Comparison of ENCODE assay signal across 26 cellular contexts in genomic region chr9:123475407-123475806, GRCh38.
"Had no signal": no experiment of that assay in that cellular context is flagged by ENCODE, and none has a peak within 500 bp of the region (broad histone marks: within the 10 kb centered on the region; RNA-seq: fewer than 3 reads in every experiment).

No MANE protein-coding gene starts in this region.

- H3K4me1 ChIP-seq: tibial nerve had no signal

- H3K4me3 Mint-ChIP-seq: activated B cell treated with CpG ODN at 0.5 μM for 24 hours; activated CD8-positive, alpha-beta T cell treated with anti-CD3 and anti-CD28 coated beads for 36 hours; activated T-cell treated with anti-CD3 and anti-CD28 coated beads, Interleukin-2, amount 50 U/mL, for 4 hours; activated T-helper 17 cell treated with anti-CD3 and anti-CD28 coated beads, Interleukin-2, amount 50 U/mL, for 72 hours; dendritic cell treated with granulocyte-macrophage colony-stimulating factor and Interleukin-4, amounts not matched to agents 40 ng/mL and 50 ng/mL, for 4 days; endodermal cell; natural killer cell treated with Interleukin-12 subunit alpha and Interleukin-12 subunit beta and Interleukin-15 and Interleukin-18, amount 100 ng/mL, for 72 hours; stimulated activated naive B cell treated with anti-CD40 and anti-IgM and Interleukin-4, amounts not matched to agents 10 μg/mL and 1 μg/mL and 100 μg/mL, for 72 hours had no signal

- H3K27ac Mint-ChIP-seq: activated B cell treated with CpG ODN at 0.5 μM for 24 hours; activated CD8-positive, alpha-beta T cell treated with anti-CD3 and anti-CD28 coated beads for 36 hours; activated T-helper 17 cell treated with anti-CD3 and anti-CD28 coated beads, Interleukin-2, amount 50 U/mL, for 72 hours; dendritic cell treated with granulocyte-macrophage colony-stimulating factor and Interleukin-4, amounts not matched to agents 40 ng/mL and 50 ng/mL, for 4 days; endodermal cell; natural killer cell treated with Interleukin-12 subunit alpha and Interleukin-12 subunit beta and Interleukin-15 and Interleukin-18, amount 100 ng/mL, for 72 hours; progenitor cell of endocrine pancreas; stimulated activated naive B cell treated with anti-CD40 and anti-IgM and Interleukin-4, amounts not matched to agents 10 μg/mL and 1 μg/mL and 100 μg/mL, for 72 hours had no signal

- H3K27ac ChIP-seq: heart left ventricle, left ventricle myocardium inferior, right lobe of liver, skin epidermis, tibial nerve had no signal

- H3K9me3 ChIP-seq: heart left ventricle, left ventricle myocardium inferior, mucosa of descending colon, right lobe of liver, tibial nerve had no signal

- H3K36me3 Mint-ChIP-seq: natural killer cell treated with Interleukin-12 subunit alpha and Interleukin-12 subunit beta and Interleukin-15 and Interleukin-18, amount 100 ng/mL, for 72 hours had no signal

- ATAC-seq: activated CD8-positive, alpha-beta T cell treated with anti-CD3 and anti-CD28 coated beads for 36 hours; activated T-cell treated with anti-CD3 and anti-CD28 coated beads, Interleukin-2, amount 50 U/mL, for 4 hours; activated T-helper 17 cell treated with anti-CD3 and anti-CD28 coated beads, Interleukin-2, amount 50 U/mL, for 72 hours; esophagus mucosa; heart left ventricle; mucosa of descending colon; natural killer cell treated with Interleukin-12 subunit alpha and Interleukin-12 subunit beta and Interleukin-15 and Interleukin-18, amount 100 ng/mL, for 72 hours; right lobe of liver; stimulated activated naive B cell treated with anti-CD40 and anti-IgM and Interleukin-4, amounts not matched to agents 10 μg/mL and 1 μg/mL and 100 μg/mL, for 72 hours had no signal

- H3K36me3 ChIP-seq: heart left ventricle, left ventricle myocardium inferior, right lobe of liver, tibial nerve had no signal

- H3K27me3 ChIP-seq: heart left ventricle, right lobe of liver, tibial nerve had no signal

- H3K9me3 Mint-ChIP-seq: activated B cell treated with CpG ODN at 0.5 μM for 24 hours; activated CD8-positive, alpha-beta T cell treated with anti-CD3 and anti-CD28 coated beads for 36 hours; activated T-cell treated with anti-CD3 and anti-CD28 coated beads, Interleukin-2, amount 50 U/mL, for 4 hours; activated T-helper 17 cell treated with anti-CD3 and anti-CD28 coated beads, Interleukin-2, amount 50 U/mL, for 72 hours; dendritic cell treated with granulocyte-macrophage colony-stimulating factor and Interleukin-4, amounts not matched to agents 40 ng/mL and 50 ng/mL, for 4 days; endodermal cell; natural killer cell treated with Interleukin-12 subunit alpha and Interleukin-12 subunit beta and Interleukin-15 and Interleukin-18, amount 100 ng/mL, for 72 hours; stimulated activated naive B cell treated with anti-CD40 and anti-IgM and Interleukin-4, amounts not matched to agents 10 μg/mL and 1 μg/mL and 100 μg/mL, for 72 hours had no signal

- H3K4me3 ChIP-seq: heart left ventricle, left ventricle myocardium inferior, lung, mucosa of descending colon, right lobe of liver, skin epidermis, tibial nerve had no signal

- DNase-seq: activated B cell treated with CpG ODN at 0.5 μM for 24 hours; activated CD4-positive, alpha-beta T cell treated with anti-CD3 and anti-CD28 coated beads, Interleukin-2, amount 50 U/mL, for 1 hour; activated CD8-positive, alpha-beta T cell treated with anti-CD3 and anti-CD28 coated beads for 36 hours; activated gamma-delta T cell treated with Interleukin-2 at 50 U/mL for 16 hours; activated naive CD4-positive, alpha-beta T cell treated with anti-CD3 and anti-CD28 coated beads, Interleukin-2, amount 50 U/mL, for 16 hours; activated T-cell treated with anti-CD3 and anti-CD28 coated beads, Interleukin-2, amount 50 U/mL, for 4 hours; amniotic stem cell; caudate nucleus; endodermal cell; foreskin fibroblast; heart left ventricle; left ventricle myocardium inferior; mesendoderm; right lobe of liver; stimulated activated CD4-positive, alpha-beta T cell treated with anti-CD3 and anti-CD28 coated beads, Interleukin-4, amount 100 ng/mL, for 4 hours; stimulated activated CD8-positive, alpha-beta memory T cell treated with anti-CD3 and anti-CD28 coated beads, Interleukin-4, amount 100 ng/mL, for 48 hours; stimulated activated naive B cell treated with anti-CD40 and anti-IgM and Interleukin-4, amounts not matched to agents 10 μg/mL and 1 μg/mL and 100 μg/mL, for 72 hours had no signal
